Comparison of ENCODE assay signal across 8 cellular contexts in the genomic region with DNA sequence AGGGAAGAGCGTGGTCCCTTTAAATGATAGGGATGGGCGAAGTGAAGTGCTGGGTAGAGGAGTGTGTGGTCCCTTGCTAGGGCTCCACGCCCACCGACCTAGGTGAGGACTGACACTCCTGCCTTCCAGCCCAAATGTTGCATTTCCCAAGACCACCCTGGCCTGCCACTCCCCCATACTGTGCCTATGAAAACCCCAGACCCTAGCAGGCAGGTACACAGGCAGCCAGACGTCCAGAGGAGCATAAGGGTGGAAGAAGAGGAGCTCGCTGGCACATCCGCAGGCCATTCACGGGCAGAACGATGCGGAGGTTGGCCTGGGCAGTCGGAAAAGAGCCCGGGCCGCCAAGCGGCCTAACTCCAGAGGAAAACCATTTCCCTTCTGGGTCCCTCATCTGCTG. TPM values are rescaled to one million over a fixed set of nuclear protein-coding genes. Genes with fewer than 3 reads are reported as not detected.
DNase-seq lines count a peak whose midpoint lies in the region; ATAC-seq and TF ChIP-seq lines count a peak whose summit lies in the region.

No MANE protein-coding gene starts in this region.

- no peaks in the 10 kb centered on the region for H3K9me3 ChIP-seq in osteoblast (ENCODE audit: low read depth, low read length)

- peak overlapping the region; percentile 95 for H2AFZ ChIP-seq in osteoblast (ENCODE audit: low read length)

- DNase-seq in Calu3 (no peak), NB4 (ENCODE audit: low read depth) (no peak), osteoblast (ENCODE audit: insufficient read length, low spot score, missing footprints) (peak; percentile 76), kidney glomerular epithelial cell (lab: John Stamatoyannopoulos, UW) (no peak), NOMO-1 (lab: John Stamatoyannopoulos, UW; ENCODE audit: unreplicated experiment in 2 of 2) (no peak)
- no peak for DNase-seq in effector memory CD8-positive, alpha-beta T cell

- no peak overlapping the region for H3K27ac Mint-ChIP-seq in Calu3 (ENCODE audit: unreplicated experiment)
- H3K27ac Mint-ChIP-seq in effector memory CD8-positive, alpha-beta T cell: peak overlapping the region; percentile 97 to 98

- H3K36me3 Mint-ChIP-seq in Calu3 (ENCODE audit: insufficient read depth, unreplicated experiment): peaks cover 20% of the 10 kb centered on the region
- H3K36me3 Mint-ChIP-seq in effector memory CD8-positive, alpha-beta T cell (ENCODE audit: insufficient read depth): peaks cover 10% of the 10 kb centered on the region

- ATAC-seq in effector memory CD8-positive, alpha-beta T cell (replicated peaks): no peak
- ATAC-seq in GM21786 (IDR thresholded peaks at IDR 0.05; ENCODE audit: unreplicated experiment): no peak
- ATAC-seq in GM19452 (IDR thresholded peaks at IDR 0.05; ENCODE audit: unreplicated experiment): no peak

- no peaks in the 10 kb centered on the region for H3K27me3 ChIP-seq in osteoblast (ENCODE audit: insufficient read depth, low read length)

- intact Hi-C loops in Calu3 (cut with micrococcal nuclease; ENCODE audit: unreplicated experiment): no loop called here

- peak overlapping the region; percentile 73 for H3K4me3 ChIP-seq in NB4 (ENCODE audit: low read depth, low read length)
- peak overlapping the region; percentile 94 for H3K4me3 ChIP-seq in osteoblast (ENCODE audit: insufficient read depth, low read length)

- H3K79me2 ChIP-seq in osteoblast (ENCODE audit: insufficient read depth, low read length): peaks cover 39% of the 10 kb centered on the region

- peaks cover 1% of the 10 kb centered on the region for H4K20me1 ChIP-seq in osteoblast (ENCODE audit: insufficient read depth, low read length)

- peak overlapping the region; percentile 88 for H3K4me3 Mint-ChIP-seq in Calu3 (ENCODE audit: low read depth, unreplicated experiment)
- H3K4me3 Mint-ChIP-seq in effector memory CD8-positive, alpha-beta T cell: peak overlapping the region; percentile 96 to 98

- H3K27ac ChIP-seq in osteoblast (ENCODE audit: low read depth, low read length): no peak overlapping the region

- no peaks in the 10 kb centered on the region for H3K36me3 ChIP-seq in osteoblast (ENCODE audit: insufficient read depth, low read length)

- no TSS peak for BruUV-seq in Calu3 (replicated peaks; lab: Mats Ljungman, UMichigan)

- H3K4me1 ChIP-seq in osteoblast (ENCODE audit: insufficient read depth, low read length): peaks cover 30% of the 10 kb centered on the region

- no peaks in the 10 kb centered on the region for H3K27me3 Mint-ChIP-seq in Calu3 (ENCODE audit: unreplicated experiment)
- H3K27me3 Mint-ChIP-seq in effector memory CD8-positive, alpha-beta T cell: no peaks in the 10 kb centered on the region

- CTCF ChIA-PET in Calu3 (lab: Charles Lee): interaction anchor here (1.2 to 2.2 kb wide), 3 partner anchors 29 to 230 kb away, joined by 3 to 19 read pairs (median 16); no protein-coding TSS in a partner anchor

- TF ChIP-seq POLR2A in NB4 (IDR thresholded peaks at IDR 0.05; ENCODE audit: extremely low read depth, insufficient read length): no peak

- H3K9me3 Mint-ChIP-seq in Calu3 (ENCODE audit: low read depth, unreplicated experiment): no peaks in the 10 kb centered on the region
- H3K9me3 Mint-ChIP-seq in effector memory CD8-positive, alpha-beta T cell: no peaks in the 10 kb centered on the region

- no peak for TF ChIP-seq CTCF in Calu3 (IDR thresholded peaks at IDR 0.05; ENCODE audit: unreplicated experiment)
- TF ChIP-seq CTCF in NB4 (IDR thresholded peaks at IDR 0.05; ENCODE audit: low read depth, low read length): no peak
- TF ChIP-seq CTCF in osteoblast (IDR thresholded peaks at IDR 0.05; ENCODE audit: extremely low read depth, low read depth, low read length): no peak

- H3K4me1 Mint-ChIP-seq in Calu3 (ENCODE audit: low read depth, unreplicated experiment): peaks cover 28% of the 10 kb centered on the region
- peaks cover 24 to 34% of the 10 kb centered on the region in 2 donors for H3K4me1 Mint-ChIP-seq in effector memory CD8-positive, alpha-beta T cell (ENCODE audit: low read depth in 2 of 2)

- H3K4me2 ChIP-seq in osteoblast (ENCODE audit: insufficient read depth, low read length): peak overlapping the region; percentile 98

RNA-seq across cellular contexts. Expression of a gene that starts 0.8 kb away (rescaled TPM):
- 40.1 and 44.1 TPM in 2 replicates for total RNA-seq in Calu3 (2022)
- total RNA-seq in osteoblast: 25.7 and 28.6 TPM in 2 replicates

RNA-seq across cellular contexts. Expression of a gene that starts 58.3 kb away (rescaled TPM):
- total RNA-seq in Calu3 (2022) (48.5 and 52.2 TPM in 2 replicates), osteoblast (32.9 and 42.7 TPM in 2 replicates)
